1 cellular context compared by ENCODE assay signal in the genomic region with DNA sequence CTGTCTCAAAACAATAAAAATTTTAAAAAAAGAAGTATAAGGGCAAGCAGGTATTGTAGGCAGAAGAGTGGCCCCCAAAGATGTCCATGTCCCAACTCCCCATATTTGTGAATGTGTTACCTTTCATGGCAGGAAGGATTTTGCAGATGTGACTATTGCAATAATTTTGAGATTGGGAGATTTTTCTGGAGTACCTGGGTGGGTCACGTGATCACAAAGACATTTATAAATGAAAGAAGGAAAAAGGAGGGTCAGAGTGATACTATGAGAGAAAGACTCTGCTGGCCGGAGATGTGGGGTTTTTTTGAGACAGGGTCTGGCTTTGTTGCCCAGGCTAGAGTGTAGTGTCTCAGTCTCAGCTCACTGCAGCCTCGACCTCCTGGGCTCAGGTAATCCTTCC.
TF ChIP-seq lines count a peak whose summit lies in the region.

No MANE protein-coding gene starts in this region.

TF ChIP-seq in K562, 482 proteins besides CTCF, POLR2A, EP300 and RAD21 (continued from another document):
- TF ChIP-seq, protein P1, sequence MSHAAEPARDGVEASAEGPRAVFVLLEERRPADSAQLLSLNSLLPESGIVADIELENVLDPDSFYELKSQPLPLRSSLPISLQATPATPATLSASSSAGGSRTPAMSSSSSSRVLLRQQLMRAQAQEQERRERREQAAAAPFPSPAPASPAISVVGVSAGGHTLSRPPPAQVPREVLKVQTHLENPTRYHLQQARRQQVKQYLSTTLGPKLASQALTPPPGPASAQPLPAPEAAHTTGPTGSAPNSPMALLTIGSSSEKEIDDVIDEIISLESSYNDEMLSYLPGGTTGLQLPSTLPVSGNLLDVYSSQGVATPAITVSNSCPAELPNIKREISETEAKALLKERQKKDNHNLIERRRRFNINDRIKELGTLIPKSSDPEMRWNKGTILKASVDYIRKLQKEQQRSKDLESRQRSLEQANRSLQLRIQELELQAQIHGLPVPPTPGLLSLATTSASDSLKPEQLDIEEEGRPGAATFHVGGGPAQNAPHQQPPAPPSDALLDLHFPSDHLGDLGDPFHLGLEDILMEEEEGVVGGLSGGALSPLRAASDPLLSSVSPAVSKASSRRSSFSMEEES (CRISPR knock-in tag; IDR thresholded peaks at IDR 0.05), result peak; percentile 84
- no peak for TF ChIP-seq DMBX1 (CRISPR knock-in tag; IDR thresholded peaks at IDR 0.05; ENCODE audit: borderline replicate concordance)
TF ChIP-seq in K562: peak in this region for 3.
